In the genomic region with DNA sequence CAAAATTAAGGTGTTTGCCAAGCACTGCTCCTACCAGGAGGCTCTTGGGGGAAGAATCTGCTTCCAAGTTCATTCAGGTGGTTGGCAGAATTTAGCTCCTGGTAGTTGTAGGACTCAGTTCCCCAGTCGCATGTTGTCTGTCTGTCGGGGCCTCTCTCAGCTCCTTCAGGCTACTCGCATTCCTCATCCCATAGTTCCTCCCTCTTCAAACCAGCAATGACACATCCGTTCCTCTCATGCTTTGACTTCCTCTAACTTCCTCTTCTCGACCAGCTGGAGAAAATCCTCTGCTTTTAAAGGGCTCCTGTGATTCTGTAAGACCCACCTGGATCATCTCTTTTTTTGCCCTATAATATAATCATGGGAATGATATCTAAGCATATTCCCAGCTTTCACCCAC, we compare ENCODE assay signal across 16 cellular contexts.
DNase-seq lines count a peak whose midpoint lies in the region; ATAC-seq and TF ChIP-seq lines count a peak whose summit lies in the region.
"Had no signal": no experiment of that assay in that cellular context is flagged by ENCODE, and none has a peak within 500 bp of the region (broad histone marks: within the 10 kb centered on the region; RNA-seq: fewer than 3 reads in every experiment).

No MANE protein-coding gene starts in this region.

- no peak overlapping the region for H3K4me3 ChIP-seq in GM23248
- H3K4me3 ChIP-seq: coronary artery, neural progenitor cell, SJCRH30, vagina had no signal

- DNase-seq in AG08395 (ENCODE audit: low spot score) (peak; percentile 69), GM23248 (peak; percentile 75), SKM-1 (lab: John Stamatoyannopoulos, UW; ENCODE audit: unreplicated experiment) (peak; percentile 17), hepatic stellate cell (ENCODE audit: low spot score) (peak; percentile 24), GM10266 (ENCODE audit: extremely low spot score) (no peak)
- no peak for DNase-seq in effector CD4-positive, alpha-beta T cell
- DNase-seq: activated CD8-positive, alpha-beta T cell treated with anti-CD3 and anti-CD28 coated beads for 36 hours; NCI-H2107; SJCRH30; stimulated activated naive CD4-positive, alpha-beta T cell treated with Interleukin-2 at 50 U/mL for 16 hours had no signal

- no peak overlapping the region for H3K9ac ChIP-seq in GM23248
- H3K9ac ChIP-seq: neural progenitor cell had no signal

- H3K9me2 ChIP-seq in GM23248 (ENCODE audit: insufficient read depth), result no peaks in the 10 kb centered on the region

- ATAC-seq in HG02870 (IDR thresholded peaks at IDR 0.05; ENCODE audit: unreplicated experiment), result no peak
- no peak for ATAC-seq in HG02970 (IDR thresholded peaks at IDR 0.05; ENCODE audit: low FRiP score, unreplicated experiment)
- ATAC-seq: activated CD8-positive, alpha-beta T cell treated with anti-CD3 and anti-CD28 coated beads for 36 hours; esophagus mucosa had no signal

- peak overlapping the region; percentile 27 for H3K4me2 ChIP-seq in GM23248 (ENCODE audit: unreplicated experiment)
- H3K4me2 ChIP-seq: neural progenitor cell had no signal

- H4K20me1 ChIP-seq in GM23248 (ENCODE audit: insufficient read depth), result no peaks in the 10 kb centered on the region

- H3K4me1 ChIP-seq in GM23248 (ENCODE audit: insufficient read depth), result peaks cover 33% of the 10 kb centered on the region
- H3K4me1 ChIP-seq: SJCRH30 had no signal

- H3K79me2 ChIP-seq in GM23248 (ENCODE audit: insufficient read depth), result no peaks in the 10 kb centered on the region

- H3K27me3 ChIP-seq in GM23248 (replicated peaks; ENCODE audit: insufficient read depth), result no peaks in the 10 kb centered on the region
- H3K27me3 ChIP-seq: neural progenitor cell, vagina had no signal

- 35 to 37% methylated on average over 5 of the region's 5 CpGs for WGBS in GM23248 (ENCODE audit: low coverage in 1 of 2, low lambda C conversion rate in 2 of 2, missing lambda C conversion rate in 2 of 2), 2 experiments

- H3K27ac ChIP-seq in GM23248, result no peak overlapping the region
- H3K27ac ChIP-seq: coronary artery, neural progenitor cell, SJCRH30, vagina had no signal

- TF ChIP-seq CTCF in GM10266 (IDR thresholded peaks at IDR 0.05; ENCODE audit: control insufficient read depth, insufficient read depth, low read depth, missing control alignments), result no peak

- in situ Hi-C loops in GM23248 (cut with MboI), result loop anchor here (25.0 kb wide), 2 partner anchors 220 to 845 kb away; a partner anchor contains a TSS

- no peaks in the 10 kb centered on the region for H3K9me3 ChIP-seq in GM23248 (ENCODE audit: low read depth)
- H3K9me3 ChIP-seq: SJCRH30, vagina had no signal

- peaks cover 18% of the 10 kb centered on the region for H3F3A ChIP-seq in GM23248 (ENCODE audit: insufficient read depth)

- H3K36me3 ChIP-seq in GM23248 (ENCODE audit: low read depth), result no peaks in the 10 kb centered on the region
- H3K36me3 ChIP-seq: neural progenitor cell, SJCRH30, vagina had no signal

- peak overlapping the region; percentile 81 for H2AFZ ChIP-seq in GM23248
- H2AFZ ChIP-seq: neural progenitor cell had no signal

Comparison
In these comparisons a context has a peak if more than half of its experiments do, and no peak if none do; other contexts are left out.
1. DNase-seq: peak in AG08395 (single experiment), GM23248 (single experiment), SKM-1 (single experiment) and hepatic stellate cell (single experiment); none in effector CD4-positive, alpha-beta T cell (single experiment) and GM10266 (single experiment).